ENCODE assay signal across 17 cellular contexts in genomic region chr19:28519950-28520861, GRCh38.
A peak's percentile ranks its signal among the peaks of the same experiment; 100 is the strongest.
DNase-seq lines count a peak whose midpoint lies in the region; ATAC-seq, FAIRE-seq and TF ChIP-seq lines count a peak whose summit lies in the region.
"Had no signal": no experiment of that assay in that cellular context is flagged by ENCODE, and none has a peak within 500 bp of the region (broad histone marks: within the 10 kb centered on the region; RNA-seq: fewer than 3 reads in every experiment).

No MANE protein-coding gene starts in this region.

- H3K27me3 Mint-ChIP-seq in activated T-helper 1 cell treated with anti-CD3 and anti-CD28 coated beads, Interleukin-12 subunit alpha, Interleukin-12 subunit beta, Interleukin-2, Interleukin-4 antibody, amounts not matched to agents 30 ng/mL and 10 ng/mL and 1 ng/mL, durations not matched to agents 14 hours and 24 hours and 36 hours (ENCODE audit: insufficient read depth) = peaks cover 2% of the 10 kb centered on the region
- H3K27me3 Mint-ChIP-seq: activated CD4-positive, alpha-beta memory T cell treated with anti-CD3 and anti-CD28 coated beads for 36 hours had no signal

- in situ Hi-C loops in K562 (cut with MboI) = no loop called here

- no peak for TF ChIP-seq CTCF in K562 (IDR thresholded peaks at IDR 0.05 in 2 of 3, conservative IDR thresholded peaks at IDR 0.05 in 1 of 3; ENCODE audit: insufficient read depth in 2 of 3, low read depth in 1 of 3, low read length in 3 of 3)
- TF ChIP-seq CTCF in pancreas (IDR thresholded peaks at IDR 0.05) = no peak
- no peak for TF ChIP-seq CTCF in esophagus squamous epithelium (IDR thresholded peaks at IDR 0.05)

- no peak overlapping the region for H3K4me3 ChIP-seq in K562
- no peak overlapping the region for H3K4me3 ChIP-seq in pancreas
- no peak overlapping the region for H3K4me3 ChIP-seq in esophagus squamous epithelium
- H3K4me3 ChIP-seq: prostate gland had no signal

- H3K9me3 Mint-ChIP-seq in activated T-helper 1 cell treated with anti-CD3 and anti-CD28 coated beads, Interleukin-12 subunit alpha, Interleukin-12 subunit beta, Interleukin-2, Interleukin-4 antibody, amounts not matched to agents 30 ng/mL and 10 ng/mL and 1 ng/mL, durations not matched to agents 14 hours and 24 hours and 36 hours = peaks cover 5% of the 10 kb centered on the region
- H3K9me3 Mint-ChIP-seq: activated CD4-positive, alpha-beta memory T cell treated with anti-CD3 and anti-CD28 coated beads for 36 hours; mesothelial cell of epicardium; T-helper 1 cell treated with Interleukin-12 subunit alpha and Interleukin-12 subunit beta and Interleukin-4 antibody, amounts not matched to agents 30 μg/mL and 1 μg/mL, for 36 hours had no signal

- H3K36me3 ChIP-seq in K562 (ENCODE audit: control insufficient read depth, insufficient read depth, low read length) (peaks cover 43% of the 10 kb centered on the region), pancreas (no peaks in the 10 kb centered on the region), esophagus squamous epithelium (no peaks in the 10 kb centered on the region)
- H3K36me3 ChIP-seq: prostate gland had no signal

- TF ChIP-seq POLR2A in K562 (conservative IDR thresholded peaks at IDR 0.05) (peak; percentile 18; the same call in 1 of the 2 replicates), esophagus squamous epithelium (IDR thresholded peaks at IDR 0.05) (no peak)

- 25% methylated on average over 15 of the region's 15 CpGs for WGBS in K562 (ENCODE audit: insufficient coverage, low coverage, missing lambda C conversion rate)
- 54 to 56% methylated on average over 15 of the region's 15 CpGs for WGBS in pancreas, 2 donors
- whole genome bisulfite sequencing in esophagus squamous epithelium, 2 donors = 75 to 80% methylated on average over 13 to 15 of the region's 15 CpGs

- H3K4me3 Mint-ChIP-seq in activated T-helper 1 cell treated with anti-CD3 and anti-CD28 coated beads, Interleukin-12 subunit alpha, Interleukin-12 subunit beta, Interleukin-2, Interleukin-4 antibody, amounts not matched to agents 30 ng/mL and 10 ng/mL and 1 ng/mL, durations not matched to agents 14 hours and 24 hours and 36 hours = no peak overlapping the region
- H3K4me3 Mint-ChIP-seq: activated CD4-positive, alpha-beta memory T cell treated with anti-CD3 and anti-CD28 coated beads for 36 hours; activated naive CD4-positive, alpha-beta T cell treated with anti-CD3 and anti-CD28 coated beads for 36 hours; mesothelial cell of epicardium; T-helper 1 cell treated with Interleukin-12 subunit alpha and Interleukin-12 subunit beta and Interleukin-4 antibody, amounts not matched to agents 30 μg/mL and 1 μg/mL, for 36 hours had no signal

- no TSS peak for BruUV-seq in K562 (replicated peaks; lab: Mats Ljungman, UMichigan)

- DNase-seq in DMS153 treated with DMSO at 0.1 percent for 48 hours (lab: John Stamatoyannopoulos, UW; ENCODE audit: unreplicated experiment) (peak; percentile 56), NCI-H2029 (lab: John Stamatoyannopoulos, UW) (peak; percentile 97), K562 (ENCODE audit: extremely low read depth in 1 of 4, low spot score in 3 of 4) (no peak), pancreas (peak; percentile 20 to 68 (median 57)), esophagus squamous epithelium (lab: John Stamatoyannopoulos, UW) (no peak), mucosa of gallbladder (ENCODE audit: low spot score) (no peak)
- no peak for DNase-seq in activated T-helper 1 cell treated with anti-CD3 and anti-CD28 coated beads, Interleukin-12 subunit alpha, Interleukin-12 subunit beta, Interleukin-2, Interleukin-4 antibody, amounts not matched to agents 30 ng/mL and 10 ng/mL and 1 ng/mL, durations not matched to agents 14 hours and 24 hours and 36 hours (ENCODE audit: low spot score)
- DNase-seq: activated CD4-positive, alpha-beta memory T cell treated with anti-CD3 and anti-CD28 coated beads for 36 hours; activated naive CD4-positive, alpha-beta T cell treated with anti-CD3 and anti-CD28 coated beads for 36 hours; NCI-H1694; stimulated activated naive CD4-positive, alpha-beta T cell treated with Interleukin-2 at 50 U/mL for 16 hours had no signal

- H3K36me3 Mint-ChIP-seq in activated T-helper 1 cell treated with anti-CD3 and anti-CD28 coated beads, Interleukin-12 subunit alpha, Interleukin-12 subunit beta, Interleukin-2, Interleukin-4 antibody, amounts not matched to agents 30 ng/mL and 10 ng/mL and 1 ng/mL, durations not matched to agents 14 hours and 24 hours and 36 hours (ENCODE audit: low read depth) = no peaks in the 10 kb centered on the region
- H3K36me3 Mint-ChIP-seq: activated CD4-positive, alpha-beta memory T cell treated with anti-CD3 and anti-CD28 coated beads for 36 hours; mesothelial cell of epicardium had no signal

- peak overlapping the region; percentile 25 to 43; a peak in 2 of 4 replicates for H3K9ac ChIP-seq in K562 (ENCODE audit: insufficient read depth in 1 of 2, low read depth in 2 of 2, low read length in 2 of 2)

- H3K27ac ChIP-seq in K562 (ENCODE audit: extremely low read depth, low read depth, low read length) (peak overlapping the region; percentile 80; the same call in 2 of the 3 replicates), pancreas (peak overlapping the region in 1 of 4 donors; percentile 1), esophagus squamous epithelium (no peak overlapping the region)
- H3K27ac ChIP-seq: prostate gland had no signal

- no peak for FAIRE-seq in K562 (lab: Jason Lieb, UNC)
- no peak for FAIRE-seq in pancreas (lab: Jason Lieb, UNC)
- FAIRE-seq: GM18507 had no signal

- H3K27me3 ChIP-seq in K562 (ENCODE audit: control insufficient read depth in 2 of 2, insufficient read depth in 2 of 2, low read length in 2 of 2) (no peaks in the 10 kb centered on the region), pancreas (no peaks in the 10 kb centered on the region), esophagus squamous epithelium (no peaks in the 10 kb centered on the region)

- H3K4me2 ChIP-seq in K562 (ENCODE audit: insufficient read depth, low read length) = peak overlapping the region; percentile 44

- ATAC-seq in K562 (peak; percentile 54), pancreas (peak in 3 of 4 donors; percentile 86 to 90 (median 88)), GM19324 (IDR thresholded peaks at IDR 0.05; ENCODE audit: low FRiP score, unreplicated experiment) (no peak)
- ATAC-seq: HCT116 had no signal

- POLR2A ChIA-PET in K562 (lab: Yijun Ruan, JAX) = interaction anchor here (0.6 to 1.8 kb wide), 13 partner anchors 8 to 638 kb away, joined by 3 to 6 read pairs (median 3); no protein-coding TSS in a partner anchor

- intact Hi-C loops in K562 (cut with micrococcal nuclease) = no loop called here
- intact Hi-C loops in pancreas (cut with DNase I) = no loop called here
- intact Hi-C loops in esophagus squamous epithelium (cut with DNase I) = no loop called here
- intact Hi-C loops in activated T-helper 1 cell treated with anti-CD3 and anti-CD28 coated beads, Interleukin-12 subunit alpha, Interleukin-12 subunit beta, Interleukin-2, Interleukin-4 antibody, amounts not matched to agents 30 ng/mL and 10 ng/mL and 1 ng/mL, durations not matched to agents 14 hours and 24 hours and 36 hours (cut with micrococcal nuclease) = no loop called here

- no peaks in the 10 kb centered on the region for H3K9me3 ChIP-seq in K562 (replicated peaks; ENCODE audit: control insufficient read depth, insufficient read depth, low read depth, low read length)
- no peaks in the 10 kb centered on the region for H3K9me3 ChIP-seq in pancreas
- no peaks in the 10 kb centered on the region for H3K9me3 ChIP-seq in esophagus squamous epithelium
- H3K9me3 ChIP-seq: prostate gland had no signal

- H3K4me1 ChIP-seq in K562 (replicated peaks in 1 of 2; ENCODE audit: control insufficient read depth in 2 of 2, insufficient read depth in 2 of 2, low read length in 2 of 2) (peaks cover 14 to 47% of the 10 kb centered on the region in 2 experiments), pancreas (no peaks in the 10 kb centered on the region), esophagus squamous epithelium (no peaks in the 10 kb centered on the region)
- H3K4me1 ChIP-seq: prostate gland had no signal

- TF ChIP-seq RAD21 in K562 (CRISPR knock-in tag; conservative IDR thresholded peaks at IDR 0.05 in 1 of 2, IDR thresholded peaks at IDR 0.05 in 1 of 2) = no peak

- H3K79me2 ChIP-seq in K562 (ENCODE audit: control insufficient read depth, insufficient read depth, low read length) = peaks cover 99% of the 10 kb centered on the region

- CTCF ChIA-PET in K562 (lab: Yijun Ruan, JAX; ENCODE audit: low intra/inter-chr PET ratio) = interaction anchor here (0.6 kb wide), 1 partner anchor 11 kb away, joined by 4 read pairs; no protein-coding TSS in a partner anchor

- peaks cover 57% of the 10 kb centered on the region for H4K20me1 ChIP-seq in K562 (replicated peaks; ENCODE audit: control insufficient read depth, insufficient read depth, low read length)

- H3K4me1 Mint-ChIP-seq in activated T-helper 1 cell treated with anti-CD3 and anti-CD28 coated beads, Interleukin-12 subunit alpha, Interleukin-12 subunit beta, Interleukin-2, Interleukin-4 antibody, amounts not matched to agents 30 ng/mL and 10 ng/mL and 1 ng/mL, durations not matched to agents 14 hours and 24 hours and 36 hours (ENCODE audit: low read depth) = no peaks in the 10 kb centered on the region
- H3K4me1 Mint-ChIP-seq: mesothelial cell of epicardium had no signal

- H3K9me1 ChIP-seq in K562 (ENCODE audit: control insufficient read depth, insufficient read depth, low read length) = peaks cover 5% of the 10 kb centered on the region

- H2AFZ ChIP-seq in K562 (ENCODE audit: low read depth, low read length) = no peak overlapping the region

- TF ChIP-seq EP300 in K562 (IDR thresholded peaks at IDR 0.05; ENCODE audit: low read length) = 0 out of 2 replicates have a peak, but pooled peaks have one; percentile 4

- no peak overlapping the region for H3K27ac Mint-ChIP-seq in activated T-helper 1 cell treated with anti-CD3 and anti-CD28 coated beads, Interleukin-12 subunit alpha, Interleukin-12 subunit beta, Interleukin-2, Interleukin-4 antibody, amounts not matched to agents 30 ng/mL and 10 ng/mL and 1 ng/mL, durations not matched to agents 14 hours and 24 hours and 36 hours
- H3K27ac Mint-ChIP-seq: activated CD4-positive, alpha-beta memory T cell treated with anti-CD3 and anti-CD28 coated beads for 36 hours; activated naive CD4-positive, alpha-beta T cell treated with anti-CD3 and anti-CD28 coated beads for 36 hours; mesothelial cell of epicardium; T-helper 1 cell treated with Interleukin-12 subunit alpha and Interleukin-12 subunit beta and Interleukin-4 antibody, amounts not matched to agents 30 μg/mL and 1 μg/mL, for 36 hours had no signal

TF ChIP-seq in K562, 482 proteins besides CTCF, POLR2A, EP300 and RAD21 (continues in another document):
- TF ChIP-seq DMBX1 (CRISPR knock-in tag; IDR thresholded peaks at IDR 0.05; ENCODE audit: borderline replicate concordance) (0 out of 2 replicates have a peak, but pooled peaks have one; percentile 32), SMAD4 (CRISPR knock-in tag; conservative IDR thresholded peaks at IDR 0.05) (peak; percentile 42; the same call in 1 of the 2 replicates)

Comparison
In these comparisons a context has a peak if more than half of its experiments do, and no peak if none do; other contexts are left out.
1. DNase-seq: peak in DMS153 treated with DMSO at 0.1 percent for 48 hours (single experiment), NCI-H2029 (single experiment) and pancreas (6 of 6); none in K562 (0 of 4), esophagus squamous epithelium (single experiment), mucosa of gallbladder (single experiment) and activated T-helper 1 cell treated with anti-CD3 and anti-CD28 coated beads, Interleukin-12 subunit alpha, Interleukin-12 subunit beta, Interleukin-2, Interleukin-4 antibody, amounts not matched to agents 30 ng/mL and 10 ng/mL and 1 ng/mL, durations not matched to agents 14 hours and 24 hours and 36 hours (single experiment).